ENCODE assay signal across 20 cellular contexts in the genomic region with DNA sequence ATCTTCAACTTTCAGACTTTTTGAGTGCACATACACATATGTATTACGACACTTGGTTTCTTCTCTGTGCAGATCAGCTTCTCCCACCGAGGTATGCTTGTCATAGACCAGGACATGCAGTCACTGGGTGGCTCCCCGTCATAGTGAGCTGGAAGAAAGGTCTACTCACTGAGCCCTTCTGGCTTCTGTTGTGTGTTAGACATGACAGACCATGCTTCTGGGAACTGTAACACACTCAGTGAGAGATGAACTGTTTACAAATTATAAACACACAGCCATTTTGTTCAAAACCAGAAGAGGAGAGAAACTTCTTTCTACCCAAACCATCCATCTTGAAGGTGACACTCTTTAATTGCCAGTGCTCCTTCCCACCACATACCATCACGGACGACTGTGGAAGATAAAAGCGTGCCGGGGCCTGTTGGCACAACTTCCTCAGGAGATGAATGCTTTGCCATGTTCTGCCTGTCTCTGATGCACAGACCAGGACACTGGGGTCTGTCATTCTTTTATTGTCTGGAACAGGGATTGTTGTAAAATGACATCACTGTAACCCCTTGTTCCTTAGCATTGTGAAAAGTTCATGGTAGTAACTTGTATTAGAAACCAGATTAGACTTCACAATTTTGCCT.
DNase-seq lines count a peak whose midpoint lies in the region; ATAC-seq and TF ChIP-seq lines count a peak whose summit lies in the region.
"Had no signal": no experiment of that assay in that cellular context is flagged by ENCODE, and none has a peak within 500 bp of the region (broad histone marks: within the 10 kb centered on the region; RNA-seq: fewer than 3 reads in every experiment).

No MANE protein-coding gene starts in this region.

- TF ChIP-seq CTCF in foreskin keratinocyte (conservative IDR thresholded peaks at IDR 0.05): no peak
- no peak for TF ChIP-seq CTCF in mesothelial cell of epicardium (IDR thresholded peaks at IDR 0.05; ENCODE audit: unreplicated experiment)
- no peak for TF ChIP-seq CTCF in sigmoid colon (IDR thresholded peaks at IDR 0.05)

- H3K27me3 Mint-ChIP-seq in activated T-helper 1 cell treated with anti-CD3 and anti-CD28 coated beads, Interleukin-12 subunit alpha, Interleukin-12 subunit beta, Interleukin-2, Interleukin-4 antibody, amounts not matched to agents 30 ng/mL and 10 ng/mL and 1 ng/mL, durations not matched to agents 14 hours and 24 hours and 36 hours (ENCODE audit: insufficient read depth): no peaks in the 10 kb centered on the region
- no peaks in the 10 kb centered on the region for H3K27me3 Mint-ChIP-seq in mesothelial cell of epicardium (ENCODE audit: low read depth)
- H3K27me3 Mint-ChIP-seq: B cell had no signal

- H3K4me1 Mint-ChIP-seq in activated T-helper 1 cell treated with anti-CD3 and anti-CD28 coated beads, Interleukin-12 subunit alpha, Interleukin-12 subunit beta, Interleukin-2, Interleukin-4 antibody, amounts not matched to agents 30 ng/mL and 10 ng/mL and 1 ng/mL, durations not matched to agents 14 hours and 24 hours and 36 hours (ENCODE audit: low read depth): no peaks in the 10 kb centered on the region
- H3K4me1 Mint-ChIP-seq in mesothelial cell of epicardium: peaks cover 53% of the 10 kb centered on the region
- H3K4me1 Mint-ChIP-seq: B cell, CD14-positive monocyte had no signal

- H3K9me3 Mint-ChIP-seq in activated T-helper 1 cell treated with anti-CD3 and anti-CD28 coated beads, Interleukin-12 subunit alpha, Interleukin-12 subunit beta, Interleukin-2, Interleukin-4 antibody, amounts not matched to agents 30 ng/mL and 10 ng/mL and 1 ng/mL, durations not matched to agents 14 hours and 24 hours and 36 hours: no peaks in the 10 kb centered on the region
- H3K9me3 Mint-ChIP-seq in mesothelial cell of epicardium: no peaks in the 10 kb centered on the region
- H3K9me3 Mint-ChIP-seq: CD14-positive monocyte had no signal

- H3K4me3 ChIP-seq in sigmoid colon: no peak overlapping the region
- H3K4me3 ChIP-seq: A549, Peyer's patch, SJCRH30 had no signal

- no peak for DNase-seq in activated T-helper 1 cell treated with anti-CD3 and anti-CD28 coated beads, Interleukin-12 subunit alpha, Interleukin-12 subunit beta, Interleukin-2, Interleukin-4 antibody, amounts not matched to agents 30 ng/mL and 10 ng/mL and 1 ng/mL, durations not matched to agents 14 hours and 24 hours and 36 hours (ENCODE audit: low spot score)
- DNase-seq in foreskin keratinocyte (peak in 1 of 2 donors; percentile 51), mesothelial cell of epicardium (ENCODE audit: low spot score in 2 of 2, unreplicated experiment in 2 of 2) (no peak), sigmoid colon (peak; percentile 72), amygdala (lab: John Stamatoyannopoulos, UW) (no peak), NCI-H524 (lab: John Stamatoyannopoulos, UW) (no peak)
- DNase-seq in activated CD4-positive, alpha-beta T cell treated with anti-CD3 and anti-CD28 coated beads, Interleukin-2, amount 50 U/mL, for 1 hour: no peak
- DNase-seq: IMR-90, NCI-H1092 treated with DMSO at 0.1 percent for 48 hours, NCI-H2029 treated with DMSO at 0.1 percent for 48 hours, NCI-H2171, NCI-H345, NCI-H524 treated with DMSO at 0.1 percent for 48 hours, Peyer's patch, SJCRH30 had no signal

- no peak overlapping the region for H3K4me3 Mint-ChIP-seq in activated T-helper 1 cell treated with anti-CD3 and anti-CD28 coated beads, Interleukin-12 subunit alpha, Interleukin-12 subunit beta, Interleukin-2, Interleukin-4 antibody, amounts not matched to agents 30 ng/mL and 10 ng/mL and 1 ng/mL, durations not matched to agents 14 hours and 24 hours and 36 hours
- H3K4me3 Mint-ChIP-seq in mesothelial cell of epicardium: no peak overlapping the region
- H3K4me3 Mint-ChIP-seq: B cell, CD14-positive monocyte had no signal

- H3K36me3 Mint-ChIP-seq in activated T-helper 1 cell treated with anti-CD3 and anti-CD28 coated beads, Interleukin-12 subunit alpha, Interleukin-12 subunit beta, Interleukin-2, Interleukin-4 antibody, amounts not matched to agents 30 ng/mL and 10 ng/mL and 1 ng/mL, durations not matched to agents 14 hours and 24 hours and 36 hours (ENCODE audit: low read depth): peaks cover 27% of the 10 kb centered on the region
- no peaks in the 10 kb centered on the region for H3K36me3 Mint-ChIP-seq in mesothelial cell of epicardium

- peak overlapping the region; percentile 8 for H3K27ac Mint-ChIP-seq in activated T-helper 1 cell treated with anti-CD3 and anti-CD28 coated beads, Interleukin-12 subunit alpha, Interleukin-12 subunit beta, Interleukin-2, Interleukin-4 antibody, amounts not matched to agents 30 ng/mL and 10 ng/mL and 1 ng/mL, durations not matched to agents 14 hours and 24 hours and 36 hours
- peak overlapping the region; percentile 6 for H3K27ac Mint-ChIP-seq in mesothelial cell of epicardium
- H3K27ac Mint-ChIP-seq: B cell, CD14-positive monocyte had no signal

- no peaks in the 10 kb centered on the region for H3K36me3 ChIP-seq in sigmoid colon
- H3K36me3 ChIP-seq: Peyer's patch, SJCRH30 had no signal

- ATAC-seq in foreskin keratinocyte: peak; percentile 84
- ATAC-seq in HG03045 (IDR thresholded peaks at IDR 0.05; ENCODE audit: unreplicated experiment): no peak
- ATAC-seq: A549 had no signal

- H3K27ac ChIP-seq in foreskin keratinocyte (no peak overlapping the region), sigmoid colon (peak overlapping the region in 3 of 4 donors; percentile 41 to 74 (median 56))
- H3K27ac ChIP-seq: A549, KMS-11, SJCRH30 had no signal

- H3K27me3 ChIP-seq in foreskin keratinocyte (no peaks in the 10 kb centered on the region), sigmoid colon (no peaks in the 10 kb centered on the region)
- H3K27me3 ChIP-seq: Peyer's patch, SJCRH30 had no signal

- H3K9me3 ChIP-seq in sigmoid colon: no peaks in the 10 kb centered on the region
- H3K9me3 ChIP-seq: Peyer's patch, SJCRH30 had no signal

- H3K4me1 ChIP-seq in foreskin keratinocyte (peaks cover 7% of the 10 kb centered on the region), sigmoid colon (peaks cover 0 to 52% (median 23%) of the 10 kb centered on the region in 4 donors)
- H3K4me1 ChIP-seq: A549, Peyer's patch had no signal

- TF ChIP-seq EP300 in sigmoid colon (IDR thresholded peaks at IDR 0.05): peak in 2 of 4 donors; percentile 69 to 84

- intact Hi-C loops in activated T-helper 1 cell treated with anti-CD3 and anti-CD28 coated beads, Interleukin-12 subunit alpha, Interleukin-12 subunit beta, Interleukin-2, Interleukin-4 antibody, amounts not matched to agents 30 ng/mL and 10 ng/mL and 1 ng/mL, durations not matched to agents 14 hours and 24 hours and 36 hours (cut with micrococcal nuclease): no loop called here
- intact Hi-C loops in sigmoid colon (cut with DNase I): no loop called here

- TF ChIP-seq POLR2A in sigmoid colon (IDR thresholded peaks at IDR 0.05): no peak

- 87 to 93% methylated on average over 7 of the region's 7 CpGs for WGBS in sigmoid colon, 2 donors
